Comparison of ENCODE assay signal across 1 cellular context in the genomic region with DNA sequence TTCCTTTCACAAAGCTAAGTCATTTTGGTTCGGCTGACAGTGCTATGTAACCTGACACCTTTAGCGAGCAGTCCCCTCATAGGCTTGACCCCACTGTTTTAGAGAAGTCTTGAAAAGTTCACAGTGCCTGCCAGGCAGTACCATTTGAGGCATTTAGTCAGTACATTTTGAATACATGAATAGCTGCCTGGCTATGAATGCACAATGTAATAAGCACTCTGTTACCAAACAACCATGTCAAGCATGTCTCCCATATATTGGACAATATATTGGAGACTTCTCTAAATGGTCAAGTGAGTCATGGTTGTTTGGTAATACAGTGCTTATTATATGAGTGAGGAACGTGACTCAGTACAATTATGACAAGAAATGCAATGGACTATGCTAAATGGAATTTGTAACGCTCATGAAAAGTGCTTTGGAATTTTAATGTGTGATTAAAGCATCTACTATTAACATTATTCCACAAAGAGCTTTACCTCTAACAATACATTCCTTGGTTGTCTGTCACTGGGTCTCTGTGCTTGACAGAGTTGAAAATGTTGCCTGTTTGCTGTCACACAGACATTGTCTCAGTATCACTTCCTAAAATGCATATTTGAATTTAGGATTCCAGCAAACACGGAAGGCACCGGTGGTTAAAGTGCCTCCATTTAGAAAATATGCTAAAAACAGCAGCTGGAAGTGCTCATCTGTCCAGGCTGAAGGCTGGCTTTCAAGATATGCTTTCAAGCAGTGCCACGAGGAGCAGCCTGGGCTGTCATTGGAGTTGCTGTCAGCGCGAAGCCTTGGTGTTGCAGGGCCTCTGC.
TF ChIP-seq lines count a peak whose summit lies in the region.

No MANE protein-coding gene starts in this region.

TF ChIP-seq in GM12878, 131 proteins besides CTCF, POLR2A, EP300 and RAD21 (continued from another document):
- TF ChIP-seq CEBPZ (IDR thresholded peaks at IDR 0.05; ENCODE audit: low read depth, low read length) (no peak), IKZF2 (IDR thresholded peaks at IDR 0.05) (0 out of 4 replicates have a peak, but pooled peaks have one; percentile 13 to 18), FOXK2 (IDR thresholded peaks at IDR 0.05) (no peak), ZNF274 (IDR thresholded peaks at IDR 0.05; ENCODE audit: insufficient read depth, insufficient read length) (no peak), ZNF622 (IDR thresholded peaks at IDR 0.05) (no peak), SREBF1 (IDR thresholded peaks at IDR 0.05; ENCODE audit: low read length) (no peak), DPF2 (IDR thresholded peaks at IDR 0.05) (no peak), REST (IDR thresholded peaks at IDR 0.05; ENCODE audit: low read depth, low read length) (no peak)
- TF ChIP-seq, protein P1, sequence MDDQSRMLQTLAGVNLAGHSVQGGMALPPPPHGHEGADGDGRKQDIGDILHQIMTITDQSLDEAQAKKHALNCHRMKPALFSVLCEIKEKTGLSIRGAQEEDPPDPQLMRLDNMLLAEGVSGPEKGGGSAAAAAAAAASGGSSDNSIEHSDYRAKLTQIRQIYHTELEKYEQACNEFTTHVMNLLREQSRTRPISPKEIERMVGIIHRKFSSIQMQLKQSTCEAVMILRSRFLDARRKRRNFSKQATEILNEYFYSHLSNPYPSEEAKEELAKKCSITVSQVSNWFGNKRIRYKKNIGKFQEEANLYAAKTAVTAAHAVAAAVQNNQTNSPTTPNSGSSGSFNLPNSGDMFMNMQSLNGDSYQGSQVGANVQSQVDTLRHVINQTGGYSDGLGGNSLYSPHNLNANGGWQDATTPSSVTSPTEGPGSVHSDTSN (IDR thresholded peaks at IDR 0.05; ENCODE audit: insufficient replicate concordance, low read depth, low read length): peak; percentile 63
